Comparison of ENCODE assay signal across 1 cellular context in genomic region chr9:95875305-95876137, GRCh38.
TF ChIP-seq lines count a peak whose summit lies in the region.

Gene ERCC6L2, plus strand, starts transcription at chr9:95875691. Its CDS starts 348 bp downstream, at chr9:95876039.

TF ChIP-seq in GM12878, 131 proteins besides CTCF, POLR2A, EP300 and RAD21 (continued from another document and continues in another):
- TF ChIP-seq CUX1 (IDR thresholded peaks at IDR 0.05; ENCODE audit: insufficient replicate concordance, low read depth, low read length), result no peak
- no peak for TF ChIP-seq PBX3 (IDR thresholded peaks at IDR 0.05; ENCODE audit: insufficient replicate concordance, low read depth, low read length)
- TF ChIP-seq TARDBP (IDR thresholded peaks at IDR 0.05; ENCODE audit: borderline replicate concordance), result peak; percentile 80; the same call in 1 of the 2 replicates
- TF ChIP-seq CBFB (IDR thresholded peaks at IDR 0.05; ENCODE audit: low read depth), result peak; percentile 100
- no peak for TF ChIP-seq ZNF274 (IDR thresholded peaks at IDR 0.05; ENCODE audit: insufficient read depth, insufficient read length)
- peak; percentile 96 for TF ChIP-seq GABPA (IDR thresholded peaks at IDR 0.05; ENCODE audit: low read depth)
- peak; percentile 35; the same call in 1 of the 2 replicates for TF ChIP-seq SMAD5 (IDR thresholded peaks at IDR 0.05; ENCODE audit: low read depth)
- TF ChIP-seq MTA3 (IDR thresholded peaks at IDR 0.05; ENCODE audit: borderline replicate concordance, low read length), result peak; percentile 42; the same call in 1 of the 2 replicates
- TF ChIP-seq, protein P1, sequence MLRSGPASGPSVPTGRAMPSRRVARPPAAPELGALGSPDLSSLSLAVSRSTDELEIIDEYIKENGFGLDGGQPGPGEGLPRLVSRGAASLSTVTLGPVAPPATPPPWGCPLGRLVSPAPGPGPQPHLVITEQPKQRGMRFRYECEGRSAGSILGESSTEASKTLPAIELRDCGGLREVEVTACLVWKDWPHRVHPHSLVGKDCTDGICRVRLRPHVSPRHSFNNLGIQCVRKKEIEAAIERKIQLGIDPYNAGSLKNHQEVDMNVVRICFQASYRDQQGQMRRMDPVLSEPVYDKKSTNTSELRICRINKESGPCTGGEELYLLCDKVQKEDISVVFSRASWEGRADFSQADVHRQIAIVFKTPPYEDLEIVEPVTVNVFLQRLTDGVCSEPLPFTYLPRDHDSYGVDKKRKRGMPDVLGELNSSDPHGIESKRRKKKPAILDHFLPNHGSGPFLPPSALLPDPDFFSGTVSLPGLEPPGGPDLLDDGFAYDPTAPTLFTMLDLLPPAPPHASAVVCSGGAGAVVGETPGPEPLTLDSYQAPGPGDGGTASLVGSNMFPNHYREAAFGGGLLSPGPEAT (IDR thresholded peaks at IDR 0.05; ENCODE audit: low read depth), result peak; percentile 95
- TF ChIP-seq, protein P2, sequence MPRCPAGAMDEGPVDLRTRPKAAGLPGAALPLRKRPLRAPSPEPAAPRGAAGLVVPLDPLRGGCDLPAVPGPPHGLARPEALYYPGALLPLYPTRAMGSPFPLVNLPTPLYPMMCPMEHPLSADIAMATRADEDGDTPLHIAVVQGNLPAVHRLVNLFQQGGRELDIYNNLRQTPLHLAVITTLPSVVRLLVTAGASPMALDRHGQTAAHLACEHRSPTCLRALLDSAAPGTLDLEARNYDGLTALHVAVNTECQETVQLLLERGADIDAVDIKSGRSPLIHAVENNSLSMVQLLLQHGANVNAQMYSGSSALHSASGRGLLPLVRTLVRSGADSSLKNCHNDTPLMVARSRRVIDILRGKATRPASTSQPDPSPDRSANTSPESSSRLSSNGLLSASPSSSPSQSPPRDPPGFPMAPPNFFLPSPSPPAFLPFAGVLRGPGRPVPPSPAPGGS (IDR thresholded peaks at IDR 0.05; ENCODE audit: borderline replicate concordance, insufficient read depth, low read depth, low read length, poor library complexity, severe bottlenecking), result peak; percentile 63
- TF ChIP-seq CHD2 (IDR thresholded peaks at IDR 0.05; ENCODE audit: borderline replicate concordance, low read depth, low read length), result peak; percentile 100
- peak; percentile 90; the same call in 1 of the 2 replicates for TF ChIP-seq CBX5 (IDR thresholded peaks at IDR 0.05; ENCODE audit: low read depth)
- TF ChIP-seq YBX1 (IDR thresholded peaks at IDR 0.05), result no peak
- TF ChIP-seq FOXM1 (IDR thresholded peaks at IDR 0.05; ENCODE audit: low read depth, low read length), result 0 out of 2 replicates have a peak, but pooled peaks have one; percentile 18
- peak; percentile 27; the same call in 1 of the 2 replicates for TF ChIP-seq RFX5 (IDR thresholded peaks at IDR 0.05; ENCODE audit: low read depth, low read length)
- TF ChIP-seq ESRRA (IDR thresholded peaks at IDR 0.05; ENCODE audit: low read length), result no peak
- peak in 1 of 2 experiments; percentile 87; a peak in 2 of 4 replicates for TF ChIP-seq SRF (IDR thresholded peaks at IDR 0.05; ENCODE audit: low read depth in 2 of 2, low read length in 2 of 2)
- TF ChIP-seq POLR2AphosphoS5 (IDR thresholded peaks at IDR 0.05; ENCODE audit: low read length), result peak; percentile 93
- TF ChIP-seq MAX (IDR thresholded peaks at IDR 0.05; ENCODE audit: low read depth, low read length), result peak; percentile 90
- TF ChIP-seq ZSCAN29 (IDR thresholded peaks at IDR 0.05), result 0 out of 2 replicates have a peak, but pooled peaks have one; percentile 57
- TF ChIP-seq ATF2 (IDR thresholded peaks at IDR 0.05; ENCODE audit: low read length), result peak; percentile 90
- peak in 1 of 2 experiments; percentile 55; a peak in 1 of 4 replicates for TF ChIP-seq BHLHE40 (IDR thresholded peaks at IDR 0.05; ENCODE audit: borderline replicate concordance in 1 of 2, low read depth in 2 of 2, low read length in 1 of 2)
- TF ChIP-seq NFYA (IDR thresholded peaks at IDR 0.05; ENCODE audit: borderline replicate concordance, low read depth, low read length), result no peak
- peak; percentile 69; the same call in 1 of the 2 replicates for TF ChIP-seq TBL1XR1 (IDR thresholded peaks at IDR 0.05; ENCODE audit: low read depth, low read length)
- no peak for TF ChIP-seq RAD51 (IDR thresholded peaks at IDR 0.05)
- TF ChIP-seq SIX5 (IDR thresholded peaks at IDR 0.05; ENCODE audit: low read depth, low read length, severe bottlenecking), result peak; percentile 54
- TF ChIP-seq, protein P3, sequence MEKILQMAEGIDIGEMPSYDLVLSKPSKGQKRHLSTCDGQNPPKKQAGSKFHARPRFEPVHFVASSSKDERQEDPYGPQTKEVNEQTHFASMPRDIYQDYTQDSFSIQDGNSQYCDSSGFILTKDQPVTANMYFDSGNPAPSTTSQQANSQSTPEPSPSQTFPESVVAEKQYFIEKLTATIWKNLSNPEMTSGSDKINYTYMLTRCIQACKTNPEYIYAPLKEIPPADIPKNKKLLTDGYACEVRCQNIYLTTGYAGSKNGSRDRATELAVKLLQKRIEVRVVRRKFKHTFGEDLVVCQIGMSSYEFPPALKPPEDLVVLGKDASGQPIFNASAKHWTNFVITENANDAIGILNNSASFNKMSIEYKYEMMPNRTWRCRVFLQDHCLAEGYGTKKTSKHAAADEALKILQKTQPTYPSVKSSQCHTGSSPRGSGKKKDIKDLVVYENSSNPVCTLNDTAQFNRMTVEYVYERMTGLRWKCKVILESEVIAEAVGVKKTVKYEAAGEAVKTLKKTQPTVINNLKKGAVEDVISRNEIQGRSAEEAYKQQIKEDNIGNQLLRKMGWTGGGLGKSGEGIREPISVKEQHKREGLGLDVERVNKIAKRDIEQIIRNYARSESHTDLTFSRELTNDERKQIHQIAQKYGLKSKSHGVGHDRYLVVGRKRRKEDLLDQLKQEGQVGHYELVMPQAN (conservative IDR thresholded peaks at IDR 0.05), result peak; percentile 67; the same call in 1 of the 2 replicates
- peak; percentile 91 for TF ChIP-seq SIN3A (IDR thresholded peaks at IDR 0.05; ENCODE audit: low read depth, low read length)
- peak; percentile 79 for TF ChIP-seq SP1 (IDR thresholded peaks at IDR 0.05; ENCODE audit: low read depth, low read length)
- no peak for TF ChIP-seq HDAC6 (IDR thresholded peaks at IDR 0.05; ENCODE audit: unreplicated experiment)
- TF ChIP-seq, protein P4, sequence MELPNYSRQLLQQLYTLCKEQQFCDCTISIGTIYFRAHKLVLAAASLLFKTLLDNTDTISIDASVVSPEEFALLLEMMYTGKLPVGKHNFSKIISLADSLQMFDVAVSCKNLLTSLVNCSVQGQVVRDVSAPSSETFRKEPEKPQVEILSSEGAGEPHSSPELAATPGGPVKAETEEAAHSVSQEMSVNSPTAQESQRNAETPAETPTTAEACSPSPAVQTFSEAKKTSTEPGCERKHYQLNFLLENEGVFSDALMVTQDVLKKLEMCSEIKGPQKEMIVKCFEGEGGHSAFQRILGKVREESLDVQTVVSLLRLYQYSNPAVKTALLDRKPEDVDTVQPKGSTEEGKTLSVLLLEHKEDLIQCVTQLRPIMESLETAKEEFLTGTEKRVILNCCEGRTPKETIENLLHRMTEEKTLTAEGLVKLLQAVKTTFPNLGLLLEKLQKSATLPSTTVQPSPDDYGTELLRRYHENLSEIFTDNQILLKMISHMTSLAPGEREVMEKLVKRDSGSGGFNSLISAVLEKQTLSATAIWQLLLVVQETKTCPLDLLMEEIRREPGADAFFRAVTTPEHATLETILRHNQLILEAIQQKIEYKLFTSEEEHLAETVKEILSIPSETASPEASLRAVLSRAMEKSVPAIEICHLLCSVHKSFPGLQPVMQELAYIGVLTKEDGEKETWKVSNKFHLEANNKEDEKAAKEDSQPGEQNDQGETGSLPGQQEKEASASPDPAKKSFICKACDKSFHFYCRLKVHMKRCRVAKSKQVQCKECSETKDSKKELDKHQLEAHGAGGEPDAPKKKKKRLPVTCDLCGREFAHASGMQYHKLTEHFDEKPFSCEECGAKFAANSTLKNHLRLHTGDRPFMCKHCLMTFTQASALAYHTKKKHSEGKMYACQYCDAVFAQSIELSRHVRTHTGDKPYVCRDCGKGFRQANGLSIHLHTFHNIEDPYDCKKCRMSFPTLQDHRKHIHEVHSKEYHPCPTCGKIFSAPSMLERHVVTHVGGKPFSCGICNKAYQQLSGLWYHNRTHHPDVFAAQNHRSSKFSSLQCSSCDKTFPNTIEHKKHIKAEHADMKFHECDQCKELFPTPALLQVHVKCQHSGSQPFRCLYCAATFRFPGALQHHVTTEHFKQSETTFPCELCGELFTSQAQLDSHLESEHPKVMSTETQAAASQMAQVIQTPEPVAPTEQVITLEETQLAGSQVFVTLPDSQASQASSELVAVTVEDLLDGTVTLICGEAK (IDR thresholded peaks at IDR 0.05; ENCODE audit: borderline replicate concordance), result peak; percentile 98
- TF ChIP-seq ZNF592 (IDR thresholded peaks at IDR 0.05), result no peak
- no peak for TF ChIP-seq FOS (IDR thresholded peaks at IDR 0.05; ENCODE audit: borderline replicate concordance, extremely low read depth, insufficient read length)
- peak; percentile 16; the same call in 1 of the 2 replicates for TF ChIP-seq NR2F1 (conservative IDR thresholded peaks at IDR 0.05)
- TF ChIP-seq NR2C2 (IDR thresholded peaks at IDR 0.05; ENCODE audit: borderline replicate concordance, control insufficient read depth, insufficient read length, low read depth), result no peak
